8 cellular contexts compared by ENCODE assay signal in genomic region chr11:46686886-46687810, GRCh38. TPM values are rescaled to one million over a fixed set of nuclear protein-coding genes. Genes with fewer than 3 reads are reported as not detected.
A peak's percentile ranks its signal among the peaks of the same experiment; 100 is the strongest.
DNase-seq lines count a peak whose midpoint lies in the region; ATAC-seq and TF ChIP-seq lines count a peak whose summit lies in the region.

No MANE protein-coding gene starts in this region.

- no peak overlapping the region for H3K23ac ChIP-seq in mesenchymal stem cell (ENCODE audit: low read length in 2 of 2)

- no peak for ATAC-seq in HG03095 (IDR thresholded peaks at IDR 0.05; ENCODE audit: unreplicated experiment)

- no peak overlapping the region for H4K91ac ChIP-seq in mesenchymal stem cell (ENCODE audit: low read length)

- H3K27me3 ChIP-seq in mesenchymal stem cell (ENCODE audit: control insufficient read depth in 1 of 2, insufficient read depth in 1 of 2, low read length in 2 of 2): no peaks in the 10 kb centered on the region

- H2BK5ac ChIP-seq in mesenchymal stem cell (ENCODE audit: low read depth, low read length, poor library complexity, severe bottlenecking): no peak overlapping the region

- peak overlapping the region in 1 of 2 experiments; percentile 31 for H2BK12ac ChIP-seq in mesenchymal stem cell (ENCODE audit: low read length in 2 of 2)

- H3K9me3 ChIP-seq in mesenchymal stem cell (ENCODE audit: control insufficient read depth, low read length): no peaks in the 10 kb centered on the region

- H2AK5ac ChIP-seq in mesenchymal stem cell (ENCODE audit: low read length, severe bottlenecking): no peak overlapping the region

- no peak overlapping the region for H2BK120ac ChIP-seq in mesenchymal stem cell (ENCODE audit: low read depth, low read length)

- no peak overlapping the region for H2AFZ ChIP-seq in mesenchymal stem cell (ENCODE audit: low read depth, low read length)

- no peak overlapping the region for H3K18ac ChIP-seq in mesenchymal stem cell (ENCODE audit: low read depth in 1 of 2, low read length in 2 of 2)

- H3K4me1 ChIP-seq in mesenchymal stem cell (ENCODE audit: control insufficient read depth, insufficient read depth, low read depth, low read length): peaks cover 7% of the 10 kb centered on the region

- H2BK15ac ChIP-seq in mesenchymal stem cell (ENCODE audit: low read depth, poor library complexity, severe bottlenecking): no peak overlapping the region

- peaks cover 35% of the 10 kb centered on the region for H3K79me1 ChIP-seq in mesenchymal stem cell (replicated peaks; ENCODE audit: low read length, poor library complexity, severe bottlenecking)

- H3K9ac ChIP-seq in mesenchymal stem cell (ENCODE audit: low read length): peak overlapping the region; percentile 81

- H3K4me3 ChIP-seq in HFF-Myc (replicated peaks; ENCODE audit: low read depth, low read length) (no peak overlapping the region), choroid plexus epithelial cell (ENCODE audit: low read depth, low read length) (no peak overlapping the region), mesenchymal stem cell (ENCODE audit: insufficient read depth in 1 of 2, low read depth in 1 of 2, low read length in 2 of 2) (peak overlapping the region in 1 of 2 experiments; percentile 42)

- no peak overlapping the region for H3K27ac ChIP-seq in mesenchymal stem cell (ENCODE audit: low read length, poor library complexity, severe bottlenecking)

- peak; percentile 72 for DNase-seq in AG20443 (ENCODE audit: low spot score)
- DNase-seq in HFF-Myc (ENCODE audit: extremely low read depth, low read depth): peak; percentile 38
- peak; percentile 54 for DNase-seq in choroid plexus epithelial cell (ENCODE audit: low read depth)
- no peak for DNase-seq in mesenchymal stem cell
- DNase-seq in HT-29 (ENCODE audit: low spot score): no peak
- DNase-seq in GOT3 (lab: John Stamatoyannopoulos, UW): no peak
- no peak for DNase-seq in activated CD8-positive, alpha-beta memory T cell treated with anti-CD3 and anti-CD28 coated beads, Interleukin-2, amount 50 U/mL, for 48 hours

- WGBS in mesenchymal stem cell: 95% methylated on average over 15 of the region's 15 CpGs

- H3K4me2 ChIP-seq in mesenchymal stem cell (ENCODE audit: low read length, poor library complexity, severe bottlenecking): no peak overlapping the region

- TF ChIP-seq CTCF in HFF-Myc (IDR thresholded peaks at IDR 0.05; ENCODE audit: low read depth, low read length, missing control alignments) (no peak), choroid plexus epithelial cell (conservative IDR thresholded peaks at IDR 0.05; ENCODE audit: low read depth, low read length) (no peak)

- no peak overlapping the region for H3K14ac ChIP-seq in mesenchymal stem cell (ENCODE audit: low read length in 2 of 2)

- no peak overlapping the region for H4K8ac ChIP-seq in mesenchymal stem cell (ENCODE audit: low read length)

- H3K36me3 ChIP-seq in mesenchymal stem cell (ENCODE audit: control insufficient read depth in 1 of 2, insufficient read depth in 2 of 2, low read depth in 1 of 2, low read length in 2 of 2): peaks cover 59 to 74% of the 10 kb centered on the region in 2 experiments

- H3K4ac ChIP-seq in mesenchymal stem cell (ENCODE audit: low read depth in 1 of 2, low read length in 2 of 2): no peak overlapping the region

RNA-seq across cellular contexts. Expression of gene ARHGAP1, which starts 13.3 kb away (rescaled TPM):
- 92.7 TPM for polyA plus RNA-seq in mesenchymal stem cell (2013, experiment 1 of 2)
- polyA plus RNA-seq in mesenchymal stem cell (2013, experiment 2 of 2): 87.5 TPM
- 28.7 and 29.3 TPM in 2 replicates for total RNA-seq in HT-29 (2014; rRNA removed; shearing (Covaris generic))

RNA-seq across cellular contexts. Expression of gene ZNF408, which starts 13.7 kb away (rescaled TPM):
- 5.9 TPM for polyA plus RNA-seq in mesenchymal stem cell (2013, experiment 1 of 2)
- 5.5 TPM for polyA plus RNA-seq in mesenchymal stem cell (2013, experiment 2 of 2)
- total RNA-seq in HT-29 (2014; rRNA removed; shearing (Covaris generic)): 15.8 and 17.5 TPM in 2 replicates

RNA-seq across cellular contexts. Expression of gene F2, which starts 31.9 kb away (rescaled TPM):
- polyA plus RNA-seq in mesenchymal stem cell (2013, experiment 1 of 2): not detected
- not detected for polyA plus RNA-seq in mesenchymal stem cell (2013, experiment 2 of 2)
- total RNA-seq in HT-29 (2014; rRNA removed; shearing (Covaris generic)): 0.38 and 1.7 TPM in 2 replicates

Comparison
In these comparisons a context has a peak if more than half of its experiments do, and no peak if none do; other contexts are left out.
1. DNase-seq: peak in AG20443 (single experiment), HFF-Myc (single experiment) and choroid plexus epithelial cell (single experiment); none in mesenchymal stem cell (single experiment), HT-29 (single experiment), GOT3 (single experiment) and activated CD8-positive, alpha-beta memory T cell treated with anti-CD3 and anti-CD28 coated beads, Interleukin-2, amount 50 U/mL, for 48 hours (single experiment).